ENCODE assay signal across 1 cellular context in genomic region chr9:100427366-100428263, GRCh38.
TF ChIP-seq lines count a peak whose summit lies in the region.

No MANE protein-coding gene starts in this region.

TF ChIP-seq in K562, 482 proteins besides CTCF, POLR2A, EP300 and RAD21 (continued from another document and continues in another):
- TF ChIP-seq ZNF436 (CRISPR knock-in tag; IDR thresholded peaks at IDR 0.05) (no peak), NFYB (IDR thresholded peaks at IDR 0.05; ENCODE audit: extremely low read depth, insufficient read length) (no peak), GABPA (tag; conservative IDR thresholded peaks at IDR 0.05; ENCODE audit: low read depth) (0 out of 2 replicates have a peak, but pooled peaks have one; percentile 12), NR0B1 (IDR thresholded peaks at IDR 0.05; ENCODE audit: partially characterized antibody) (no peak), SLC30A9 (CRISPR knock-in tag; IDR thresholded peaks at IDR 0.05) (no peak), CGGBP1 (CRISPR knock-in tag; IDR thresholded peaks at IDR 0.05) (no peak), CREB3 (tag; conservative IDR thresholded peaks at IDR 0.05; ENCODE audit: low read depth) (no peak), RNF219 (CRISPR knock-in tag; IDR thresholded peaks at IDR 0.05) (no peak), RBBP5 (IDR thresholded peaks at IDR 0.05; ENCODE audit: borderline replicate concordance, insufficient read depth, low read length, poor library complexity, severe bottlenecking) (no peak), TRIM28 (IDR thresholded peaks at IDR 0.05) (no peak), ZNF780A (CRISPR knock-in tag; IDR thresholded peaks at IDR 0.05) (no peak), RB1 (IDR thresholded peaks at IDR 0.05; ENCODE audit: low read depth) (0 out of 2 replicates have a peak, but pooled peaks have one; percentile 39), ZNF197 (CRISPR knock-in tag; IDR thresholded peaks at IDR 0.05; ENCODE audit: low read depth) (no peak), ZNF395 (CRISPR knock-in tag; IDR thresholded peaks at IDR 0.05) (no peak), CBFB (CRISPR knock-in tag; IDR thresholded peaks at IDR 0.05) (no peak), FOXA1 (IDR thresholded peaks at IDR 0.05; ENCODE audit: borderline replicate concordance) (no peak), XRCC4 (IDR thresholded peaks at IDR 0.05; ENCODE audit: extremely low read depth, insufficient read depth, insufficient read length) (no peak), ZFP91 (CRISPR knock-in tag; IDR thresholded peaks at IDR 0.05) (peak; percentile 85), VEZF1 (CRISPR knock-in tag; IDR thresholded peaks at IDR 0.05) (peak; percentile 40; the same call in 1 of the 2 replicates), LEF1 (IDR thresholded peaks at IDR 0.05) (no peak), ZC3H11A (IDR thresholded peaks at IDR 0.05; ENCODE audit: low read depth, low read length) (no peak), ZBTB40 (IDR thresholded peaks at IDR 0.05) (no peak), ZBTB40 (CRISPR knock-in tag; IDR thresholded peaks at IDR 0.05) (no peak), PHB (CRISPR knock-in tag; IDR thresholded peaks at IDR 0.05) (no peak), PHTF2 (CRISPR knock-in tag; IDR thresholded peaks at IDR 0.05) (no peak), KLF10 (CRISPR knock-in tag; IDR thresholded peaks at IDR 0.05) (no peak), CTBP1 (IDR thresholded peaks at IDR 0.05; ENCODE audit: borderline replicate concordance) (peak; percentile 60; the same call in 1 of the 2 replicates), PHF8 (IDR thresholded peaks at IDR 0.05; ENCODE audit: borderline replicate concordance, low read length) (peak; percentile 44; the same call in 1 of the 2 replicates), SFPQ (IDR thresholded peaks at IDR 0.05; ENCODE audit: low read depth, low read length) (no peak)
